Comparison of ENCODE assay signal across 22 cellular contexts in genomic region chr4:105546086-105546485, GRCh38. TPM values are rescaled to one million over a fixed set of nuclear protein-coding genes. Genes with fewer than 3 reads are reported as not detected.
A peak's percentile ranks its signal among the peaks of the same experiment; 100 is the strongest.
DNase-seq lines count a peak whose midpoint lies in the region; ATAC-seq and TF ChIP-seq lines count a peak whose summit lies in the region.
"Had no signal": no experiment of that assay in that cellular context is flagged by ENCODE, and none has a peak within 500 bp of the region (broad histone marks: within the 10 kb centered on the region; RNA-seq: fewer than 3 reads in every experiment).

No MANE protein-coding gene starts in this region.

- H3K4me2 ChIP-seq in mesenchymal stem cell (ENCODE audit: low read length, poor library complexity, severe bottlenecking): no peak overlapping the region
- H3K4me2 ChIP-seq: A549, BLaER1 had no signal

- H4K8ac ChIP-seq in mesenchymal stem cell (ENCODE audit: low read length): no peak overlapping the region

- no peak overlapping the region for H3K23ac ChIP-seq in mesenchymal stem cell (ENCODE audit: low read length in 2 of 2)

- H2AK5ac ChIP-seq in mesenchymal stem cell (ENCODE audit: low read length, severe bottlenecking): peak overlapping the region; percentile 19

- no peak overlapping the region for H3K14ac ChIP-seq in mesenchymal stem cell (ENCODE audit: low read length in 2 of 2)

- DNase-seq in NCI-H82 (lab: John Stamatoyannopoulos, UW) (peak; percentile 14), NCI-H82 treated with DMSO at 0.1 percent for 48 hours (lab: John Stamatoyannopoulos, UW; ENCODE audit: unreplicated experiment) (no peak), foreskin melanocyte (peak; percentile 65), mesenchymal stem cell (no peak), GM10266 (ENCODE audit: extremely low spot score) (no peak), amniotic stem cell (lab: John Stamatoyannopoulos, UW) (no peak)
- DNase-seq: Calu3; CD4-positive, alpha-beta memory T cell; DMS 273 treated with DMSO at 0.1 percent for 48 hours; DMS53; DND-41; EL; GM23248; IMR-90 had no signal

- no peak overlapping the region for H3K9ac ChIP-seq in mesenchymal stem cell (ENCODE audit: low read length)
- H3K9ac ChIP-seq: BLaER1, GM23248 had no signal

- H3K4me1 ChIP-seq in mesenchymal stem cell (ENCODE audit: control insufficient read depth, insufficient read depth, low read depth, low read length): no peaks in the 10 kb centered on the region
- H3K4me1 ChIP-seq: BLaER1 had no signal

- H3K9me3 ChIP-seq in mesenchymal stem cell (ENCODE audit: control insufficient read depth, low read length): no peaks in the 10 kb centered on the region
- H3K9me3 ChIP-seq: A549, BLaER1, HAP-1 had no signal

- H3K27ac ChIP-seq in mesenchymal stem cell (ENCODE audit: low read length, poor library complexity, severe bottlenecking): no peak overlapping the region
- H3K27ac ChIP-seq: 22Rv1, A549, BLaER1, GM23248 had no signal

- H2AFZ ChIP-seq in mesenchymal stem cell (ENCODE audit: low read depth, low read length): no peak overlapping the region
- H2AFZ ChIP-seq: GM23248 had no signal

- ATAC-seq in HG02798 (IDR thresholded peaks at IDR 0.05; ENCODE audit: poor library complexity, unreplicated experiment): no peak
- ATAC-seq: A549, K562 had no signal

- no peak overlapping the region for H2BK5ac ChIP-seq in mesenchymal stem cell (ENCODE audit: low read depth, low read length, poor library complexity, severe bottlenecking)

- H3K18ac ChIP-seq in mesenchymal stem cell (ENCODE audit: low read depth in 1 of 2, low read length in 2 of 2): no peak overlapping the region

- no peak overlapping the region for H2BK15ac ChIP-seq in mesenchymal stem cell (ENCODE audit: low read depth, poor library complexity, severe bottlenecking)

- no peak overlapping the region for H3K4me3 ChIP-seq in mesenchymal stem cell (ENCODE audit: insufficient read depth in 1 of 2, low read depth in 1 of 2, low read length in 2 of 2)
- H3K4me3 ChIP-seq: A549, BLaER1, GM23248, HAP-1, K562 had no signal

- no peak for TF ChIP-seq CTCF in GM10266 (IDR thresholded peaks at IDR 0.05; ENCODE audit: control insufficient read depth, insufficient read depth, low read depth, missing control alignments)

- no peaks in the 10 kb centered on the region for H3K27me3 ChIP-seq in mesenchymal stem cell (ENCODE audit: control insufficient read depth in 1 of 2, insufficient read depth in 1 of 2, low read length in 2 of 2)
- H3K27me3 ChIP-seq: BLaER1 had no signal

- H3K36me3 ChIP-seq in mesenchymal stem cell (ENCODE audit: control insufficient read depth in 1 of 2, insufficient read depth in 2 of 2, low read depth in 1 of 2, low read length in 2 of 2): no peaks in the 10 kb centered on the region
- H3K36me3 ChIP-seq: BLaER1, HAP-1 had no signal

- no peak overlapping the region for H2BK12ac ChIP-seq in mesenchymal stem cell (ENCODE audit: low read length in 2 of 2)

- no peak overlapping the region for H4K91ac ChIP-seq in mesenchymal stem cell (ENCODE audit: low read length)

- no peak overlapping the region for H3K4ac ChIP-seq in mesenchymal stem cell (ENCODE audit: low read depth in 1 of 2, low read length in 2 of 2)

- H3K79me1 ChIP-seq in mesenchymal stem cell (replicated peaks; ENCODE audit: low read length, poor library complexity, severe bottlenecking): no peaks in the 10 kb centered on the region

- H2BK120ac ChIP-seq in mesenchymal stem cell (ENCODE audit: low read depth, low read length): no peak overlapping the region

RNA-seq across cellular contexts. Expression of gene ARHGEF38, which starts 6.3 kb away (rescaled TPM):
- not detected for polyA plus RNA-seq in mesenchymal stem cell (2013, experiment 1 of 2)
- polyA plus RNA-seq in mesenchymal stem cell (2013, experiment 2 of 2): not detected
- polyA plus RNA-seq: AG04450, CD14-positive monocyte, GM23248, IMR-90 had no signal

Comparison
In these comparisons a context has a peak if more than half of its experiments do, and no peak if none do; other contexts are left out.
1. DNase-seq: peak in NCI-H82 (single experiment) and foreskin melanocyte (single experiment); none in NCI-H82 treated with DMSO at 0.1 percent for 48 hours (single experiment), mesenchymal stem cell (single experiment), GM10266 (single experiment) and amniotic stem cell (single experiment).